In genomic region chr5:179153341-179153901, GRCh38 we compare ENCODE assay signal across 21 cellular contexts.
A peak's percentile ranks its signal among the peaks of the same experiment; 100 is the strongest.
DNase-seq lines count a peak whose midpoint lies in the region; ATAC-seq and TF ChIP-seq lines count a peak whose summit lies in the region.
"Had no signal": no experiment of that assay in that cellular context is flagged by ENCODE, and none has a peak within 500 bp of the region (broad histone marks: within the 10 kb centered on the region; RNA-seq: fewer than 3 reads in every experiment).

No MANE protein-coding gene starts in this region.

- peak; percentile 20 for DNase-seq in Right ventricle myocardium superior
- DNase-seq in left ventricle myocardium inferior = no peak
- DNase-seq in left cardiac atrium = peak; percentile 18
- peak; percentile 80 for DNase-seq in mesenteric fat pad (ENCODE audit: low spot score)
- DNase-seq in spleen = peak; percentile 62
- DNase-seq in GM19238 (ENCODE audit: insufficient read length, low spot score) = no peak
- no peak for DNase-seq in NCI-H187 (lab: John Stamatoyannopoulos, UW)
- DNase-seq in HPDE6-E6E7 (ENCODE audit: extremely low spot score) = no peak
- DNase-seq: Calu3; CD4-positive, alpha-beta memory T cell; DMS53; EL; GM23248; HCEC 1CT; NCI-H1092 treated with DMSO at 0.1 percent for 48 hours; NCI-H1694; NCI-H748 treated with DMSO at 0.1 percent for 48 hours; NK-92 treated with Interleukin-12 subunit alpha and Interleukin-12 subunit beta, amount 100 ng/mL, for 24 hours; SHP77 treated with DMSO at 0.1 percent for 48 hours had no signal

- H3K36me3 ChIP-seq in left ventricle myocardium inferior (no peaks in the 10 kb centered on the region), spleen (peaks cover 0 to 96% (median 1%) of the 10 kb centered on the region in 6 donors)

- no peak for TF ChIP-seq POLR2A in spleen (IDR thresholded peaks at IDR 0.05)

- intact Hi-C loops in Right ventricle myocardium superior (cut with DNase I) = no loop called here
- intact Hi-C loops in left ventricle myocardium inferior (cut with micrococcal nuclease) = no loop called here
- intact Hi-C loops in left cardiac atrium (cut with DNase I) = no loop called here
- intact Hi-C loops in spleen (cut with DNase I; ENCODE audit: low total_unique reads) = no loop called here

- ATAC-seq in Right ventricle myocardium superior (ENCODE audit: poor library complexity) (no peak), left cardiac atrium (no peak)
- ATAC-seq: A549, GM12878 had no signal

- no peak overlapping the region for H3K27ac ChIP-seq in left ventricle myocardium inferior (replicated peaks)
- no peak overlapping the region for H3K27ac ChIP-seq in spleen
- H3K27ac ChIP-seq: A549, GM23248 had no signal

- WGBS in spleen, 5 donors = 76 to 95% (median 94%) methylated on average over 11 to 24 of the region's 24 CpGs

- H3K9me3 ChIP-seq in left ventricle myocardium inferior (replicated peaks) (no peaks in the 10 kb centered on the region), spleen (no peaks in the 10 kb centered on the region)

- TF ChIP-seq CTCF in left ventricle myocardium inferior (IDR thresholded peaks at IDR 0.05; ENCODE audit: borderline replicate concordance) (no peak), spleen (IDR thresholded peaks at IDR 0.05 in 8 of 11, conservative IDR thresholded peaks at IDR 0.05 in 3 of 11) (no peak)

- H3K27me3 ChIP-seq in left ventricle myocardium inferior (ENCODE audit: low read depth) (peaks cover 31% of the 10 kb centered on the region), spleen (replicated peaks in 1 of 7) (no peaks in the 10 kb centered on the region)

- no peak overlapping the region for H3K4me3 ChIP-seq in left ventricle myocardium inferior
- H3K4me3 ChIP-seq in spleen = no peak overlapping the region
- H3K4me3 ChIP-seq: A549, GM12878, GM23248 had no signal

- H3K4me1 ChIP-seq in left ventricle myocardium inferior (no peaks in the 10 kb centered on the region), spleen (peaks cover 0 to 6% (median 0%) of the 10 kb centered on the region in 6 donors)
- H3K4me1 ChIP-seq: A549 had no signal

Comparison
In these comparisons a context has a peak if more than half of its experiments do, and no peak if none do; other contexts are left out.
1. DNase-seq: peak in Right ventricle myocardium superior (single experiment), left cardiac atrium (single experiment), mesenteric fat pad (single experiment) and spleen (single experiment); none in left ventricle myocardium inferior (single experiment), GM19238 (single experiment), NCI-H187 (0 of 2) and HPDE6-E6E7 (single experiment).